Comparison of ENCODE assay signal across 18 cellular contexts in genomic region chr16:14344292-14344691, GRCh38.
"Had no signal": no experiment of that assay in that cellular context is flagged by ENCODE, and none has a peak within 500 bp of the region (broad histone marks: within the 10 kb centered on the region; RNA-seq: fewer than 3 reads in every experiment).

No MANE protein-coding gene starts in this region.

- H3K27me3 ChIP-seq: adrenal gland, cardiac muscle cell, esophagus muscularis mucosa, hepatocyte, spleen, testis, upper lobe of right lung had no signal

- H3K4me3 ChIP-seq: adrenal gland, cardiac muscle cell, esophagus muscularis mucosa, hepatocyte, spleen, testis, upper lobe of right lung had no signal

- H3K79me2 ChIP-seq: hepatocyte had no signal

- DNase-seq: activated CD4-positive, alpha-beta memory T cell treated with anti-CD3 and anti-CD28 coated beads for 36 hours; activated CD4-positive, alpha-beta T cell treated with anti-CD3 and anti-CD28 coated beads for 36 hours; activated effector memory CD4-positive, alpha-beta T cell treated with Interleukin-2 at 50 U/mL for 16 hours; activated T-cell treated with anti-CD3 and anti-CD28 coated beads, Interleukin-2, amount 50 U/mL, for 24 hours; adrenal gland; kidney glomerular epithelial cell; mesenchymal stem cell; occipital lobe; spleen; stimulated activated naive CD8-positive, alpha-beta T cell treated with anti-CD3 and anti-CD28 coated beads, Interleukin-15, amount 100 ng/mL, for 72 hours; T1000; testis; upper lobe of right lung had no signal

- H2AFZ ChIP-seq: hepatocyte had no signal

- H3K36me3 ChIP-seq: adrenal gland, cardiac muscle cell, esophagus muscularis mucosa, spleen, upper lobe of right lung had no signal

- H3K4me2 ChIP-seq: hepatocyte had no signal

- H3K9me3 ChIP-seq: adrenal gland, testis, upper lobe of right lung had no signal

- H3K27ac ChIP-seq: adrenal gland, cardiac muscle cell, esophagus muscularis mucosa, hepatocyte, spleen, testis, upper lobe of right lung, VCaP had no signal

- ATAC-seq: activated CD4-positive, alpha-beta T cell treated with anti-CD3 and anti-CD28 coated beads for 36 hours; sciatic nerve; stimulated activated naive CD8-positive, alpha-beta T cell treated with anti-CD3 and anti-CD28 coated beads, Interleukin-15, amount 100 ng/mL, for 72 hours; upper lobe of right lung had no signal

- H3K4me1 ChIP-seq: spleen, testis, upper lobe of right lung had no signal
